6 cellular contexts compared by ENCODE assay signal in genomic region chr19:55117063-55117635, GRCh38. TPM values are rescaled to one million over a fixed set of nuclear protein-coding genes. Genes with fewer than 3 reads are reported as not detected.
DNase-seq lines count a peak whose midpoint lies in the region; ATAC-seq and TF ChIP-seq lines count a peak whose summit lies in the region.

No MANE protein-coding gene starts in this region.

- H3K36me3 ChIP-seq in ES-I3 (ENCODE audit: insufficient read depth, low read length) (no peaks in the 10 kb centered on the region), osteoblast (ENCODE audit: insufficient read depth, low read length) (no peaks in the 10 kb centered on the region)

- peak overlapping the region; percentile 97 for H3K4me2 ChIP-seq in osteoblast (ENCODE audit: insufficient read depth, low read length)

- ATAC-seq in HG02973 (IDR thresholded peaks at IDR 0.05; ENCODE audit: unreplicated experiment) = peak; percentile 16

- peak overlapping the region; percentile 60 for H2AFZ ChIP-seq in osteoblast (ENCODE audit: low read length)

- peaks cover 19% of the 10 kb centered on the region for H3K4me1 ChIP-seq in ES-I3 (ENCODE audit: insufficient read depth, low read length)
- H3K4me1 ChIP-seq in osteoblast (ENCODE audit: insufficient read depth, low read length) = peaks cover 14% of the 10 kb centered on the region

- H4K20me1 ChIP-seq in osteoblast (ENCODE audit: insufficient read depth, low read length) = peaks cover 45% of the 10 kb centered on the region

- peak overlapping the region; percentile 52; the same call in 1 of the 2 replicates for H3K9ac ChIP-seq in ES-I3 (ENCODE audit: low read depth, low read length)

- H3K27me3 ChIP-seq in osteoblast (ENCODE audit: insufficient read depth, low read length) = no peaks in the 10 kb centered on the region

- peak overlapping the region; percentile 94 for H3K4me3 ChIP-seq in osteoblast (ENCODE audit: insufficient read depth, low read length)

- H3K79me2 ChIP-seq in osteoblast (ENCODE audit: insufficient read depth, low read length) = peaks cover 50% of the 10 kb centered on the region

- TF ChIP-seq CTCF in osteoblast (IDR thresholded peaks at IDR 0.05; ENCODE audit: extremely low read depth, low read depth, low read length) = no peak
- no peak for TF ChIP-seq CTCF in GM20000 (IDR thresholded peaks at IDR 0.05; ENCODE audit: extremely low read depth, missing control alignments)

- H3K9me3 ChIP-seq in ES-I3 (ENCODE audit: control insufficient read depth, insufficient read depth, low read length) (no peaks in the 10 kb centered on the region), osteoblast (ENCODE audit: low read depth, low read length) (no peaks in the 10 kb centered on the region)

- DNase-seq in central memory CD4-positive, alpha-beta T cell = peak; percentile 18
- peak; percentile 91 for DNase-seq in osteoblast (ENCODE audit: insufficient read length, low spot score, missing footprints)
- no peak for DNase-seq in islet precursor cell
- no peak for DNase-seq in GM20000 (ENCODE audit: low spot score)

- H3K27ac ChIP-seq in osteoblast (ENCODE audit: low read depth, low read length) = peak overlapping the region; percentile 77

RNA-seq across cellular contexts. Expression of gene PPP1R12C, which starts 0.3 kb away (rescaled TPM):
- total RNA-seq in osteoblast = 49.2 and 55.0 TPM in 2 replicates

RNA-seq across cellular contexts. Expression of gene TNNT1, which starts 31.9 kb away (rescaled TPM):
- 0.29 TPM in 1 of 2 replicates, not detected in the other for total RNA-seq in osteoblast

RNA-seq across cellular contexts. Expression of gene TNNI3, which starts 40.4 kb away (rescaled TPM):
- not detected in 2 replicates for total RNA-seq in osteoblast

RNA-seq across cellular contexts. Expression of gene EPS8L1, which starts 41.5 kb away (rescaled TPM):
- 0.29 and 1.1 TPM in 2 replicates for total RNA-seq in osteoblast

RNA-seq across cellular contexts. Expression of gene DNAAF3, which starts 49.3 kb away (rescaled TPM):
- total RNA-seq in osteoblast = 0.59 and 0.72 TPM in 2 replicates

Comparison
In these comparisons a context has a peak if more than half of its experiments do, and no peak if none do; other contexts are left out.
1. DNase-seq: peak in central memory CD4-positive, alpha-beta T cell (single experiment) and osteoblast (single experiment); none in islet precursor cell (single experiment) and GM20000 (single experiment).